9 cellular contexts compared by ENCODE assay signal in the genomic region with DNA sequence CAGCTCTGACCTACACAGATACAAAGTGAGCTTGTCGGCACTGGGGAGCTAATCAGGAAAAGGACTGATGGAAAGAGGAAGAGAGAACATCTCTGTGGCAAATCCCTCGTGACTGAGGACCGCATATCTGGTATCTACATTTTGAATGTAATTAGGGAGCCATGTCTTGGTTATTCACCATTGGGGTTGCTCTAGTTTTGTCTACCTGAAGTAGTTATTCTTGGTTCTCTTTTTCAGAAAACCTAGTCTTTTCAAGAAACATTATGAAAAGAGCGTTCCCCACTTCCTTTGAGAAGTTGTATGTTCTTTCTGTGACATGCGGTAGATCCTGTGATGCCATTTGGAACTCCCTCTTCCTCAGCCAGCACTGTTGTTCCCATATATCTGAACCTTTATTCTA.
DNase-seq lines count a peak whose midpoint lies in the region; ATAC-seq and TF ChIP-seq lines count a peak whose summit lies in the region.
"Had no signal": no experiment of that assay in that cellular context is flagged by ENCODE, and none has a peak within 500 bp of the region (broad histone marks: within the 10 kb centered on the region; RNA-seq: fewer than 3 reads in every experiment).

No MANE protein-coding gene starts in this region.

- peak overlapping the region; percentile 46 for H3K4me3 Mint-ChIP-seq in activated CD4-positive, alpha-beta memory T cell treated with anti-CD3 and anti-CD28 coated beads, Interleukin-2, amount 10 ng/mL, durations not matched to agents 7 days and 5 days

- H3K9me3 ChIP-seq in ovary = no peaks in the 10 kb centered on the region

- H3K36me3 ChIP-seq in ACC112 (ENCODE audit: insufficient read depth, low read length) (no peaks in the 10 kb centered on the region), ovary (no peaks in the 10 kb centered on the region)

- peak; percentile 83 for ATAC-seq in GM19025 (IDR thresholded peaks at IDR 0.05; ENCODE audit: low read depth, unreplicated experiment)
- ATAC-seq in HG03025 (IDR thresholded peaks at IDR 0.05; ENCODE audit: low FRiP score, unreplicated experiment) = peak; percentile 94

- DNase-seq in activated CD4-positive, alpha-beta memory T cell treated with anti-CD3 and anti-CD28 coated beads, Interleukin-2, amount 10 ng/mL, durations not matched to agents 7 days and 5 days = no peak
- DNase-seq in NCI-H446 treated with DMSO at 0.1 percent for 48 hours (lab: John Stamatoyannopoulos, UW) (no peak), ovary (no peak), NK-92 (lab: John Stamatoyannopoulos, UW; ENCODE audit: unreplicated experiment) (no peak), NCI-H2029 treated with DMSO at 0.1 percent for 48 hours (lab: John Stamatoyannopoulos, UW) (no peak)

- no peaks in the 10 kb centered on the region for H3K27me3 Mint-ChIP-seq in activated CD4-positive, alpha-beta memory T cell treated with anti-CD3 and anti-CD28 coated beads, Interleukin-2, amount 10 ng/mL, durations not matched to agents 7 days and 5 days

- TF ChIP-seq POLR2A in ovary (IDR thresholded peaks at IDR 0.05) = no peak

- POLR2A ChIA-PET in activated CD4-positive, alpha-beta memory T cell treated with anti-CD3 and anti-CD28 coated beads, Interleukin-2, amount 10 ng/mL, durations not matched to agents 7 days and 5 days (lab: Charles Lee) = interaction anchor here (1.3 to 19.5 kb wide), 4 partner anchors 8 to 16 kb away, joined by 3 to 546 read pairs (median 22); no protein-coding TSS in a partner anchor

- no peak overlapping the region; the same call in 1 of the 2 replicates for H3K27ac ChIP-seq in ACC112 (ENCODE audit: low read depth, low read length)
- no peak overlapping the region for H3K27ac ChIP-seq in ovary

- TF ChIP-seq CTCF in ovary (IDR thresholded peaks at IDR 0.05) = no peak

- peaks cover 47% of the 10 kb centered on the region for H3K79me2 ChIP-seq in ACC112 (ENCODE audit: control insufficient read depth, insufficient read depth, low read length, unreplicated experiment)

- no peak overlapping the region for H2AFZ ChIP-seq in ACC112 (ENCODE audit: low read length, unreplicated experiment)

- H3K4me1 ChIP-seq in ACC112 (ENCODE audit: control insufficient read depth, insufficient read depth, low read length, unreplicated experiment) (peaks cover 37% of the 10 kb centered on the region), ovary (ENCODE audit: insufficient read depth) (peaks cover 4% of the 10 kb centered on the region)

- H3K9me3 Mint-ChIP-seq in activated CD4-positive, alpha-beta memory T cell treated with anti-CD3 and anti-CD28 coated beads, Interleukin-2, amount 10 ng/mL, durations not matched to agents 7 days and 5 days = no peaks in the 10 kb centered on the region

- no peak for TF ChIP-seq EP300 in ovary (IDR thresholded peaks at IDR 0.05)

- H3K27ac Mint-ChIP-seq in activated CD4-positive, alpha-beta memory T cell treated with anti-CD3 and anti-CD28 coated beads, Interleukin-2, amount 10 ng/mL, durations not matched to agents 7 days and 5 days = peak overlapping the region; percentile 76

- CTCF ChIA-PET in activated CD4-positive, alpha-beta memory T cell treated with anti-CD3 and anti-CD28 coated beads, Interleukin-2, amount 10 ng/mL, durations not matched to agents 7 days and 5 days (lab: Charles Lee) = interaction anchor here (1.2 to 2.2 kb wide), 3 partner anchors 9 to 12 kb away, joined by 4 to 8 read pairs (median 6); no protein-coding TSS in a partner anchor

- WGBS in ovary, 3 donors = 92 to 94% (median 93%) methylated on average over 5 of the region's 5 CpGs

- intact Hi-C loops in ovary (cut with DNase I) = no loop called here

- peaks cover 58% of the 10 kb centered on the region for H3K36me3 Mint-ChIP-seq in activated CD4-positive, alpha-beta memory T cell treated with anti-CD3 and anti-CD28 coated beads, Interleukin-2, amount 10 ng/mL, durations not matched to agents 7 days and 5 days (ENCODE audit: low read depth)

- peak overlapping the region; percentile 48; the same call in 1 of the 2 replicates for H3K4me3 ChIP-seq in ACC112 (ENCODE audit: low read depth, low read length)
- H3K4me3 ChIP-seq in ovary = no peak overlapping the region
- H3K4me3 ChIP-seq: lung had no signal

- H3K27me3 ChIP-seq in ACC112 (ENCODE audit: insufficient read depth, low read length) = no peaks in the 10 kb centered on the region
- no peaks in the 10 kb centered on the region for H3K27me3 ChIP-seq in ovary

- H3K4me1 Mint-ChIP-seq in activated CD4-positive, alpha-beta memory T cell treated with anti-CD3 and anti-CD28 coated beads, Interleukin-2, amount 10 ng/mL, durations not matched to agents 7 days and 5 days = peaks cover 82% of the 10 kb centered on the region
